In the genomic region with DNA sequence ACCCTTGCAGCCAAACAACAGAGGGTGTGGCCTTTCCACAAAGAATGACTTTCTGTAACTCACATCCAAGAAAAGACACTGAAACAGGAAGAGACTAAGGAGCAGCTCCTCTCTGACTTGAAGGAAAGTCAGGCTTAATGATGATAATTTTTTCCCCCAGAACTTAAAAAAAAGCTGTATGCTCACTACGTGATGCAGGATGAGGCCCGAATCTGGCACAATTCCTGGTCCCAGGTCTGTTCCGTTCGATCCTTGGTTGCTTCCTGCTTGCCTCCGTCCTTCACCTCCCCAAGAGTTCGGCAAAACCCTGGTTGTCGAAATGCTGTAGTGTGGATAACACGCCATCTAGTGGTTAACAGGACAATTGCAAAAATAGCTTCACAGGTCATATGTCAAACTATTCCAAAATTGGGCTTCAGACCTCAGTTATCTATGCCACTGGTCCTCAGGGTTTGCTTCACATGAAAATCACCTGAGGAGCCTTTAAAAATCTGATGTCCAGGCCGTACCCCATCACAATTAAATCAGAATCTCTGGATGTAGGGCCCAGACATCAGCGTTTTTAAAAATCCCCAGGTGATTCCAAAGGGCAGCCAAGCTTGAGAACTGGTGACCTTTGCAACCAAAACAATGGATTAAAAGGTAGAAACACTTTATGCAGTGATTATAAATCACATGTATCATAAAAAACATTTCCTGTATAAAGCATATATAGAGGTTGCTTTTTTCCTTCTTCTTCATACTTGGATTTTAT, we compare ENCODE assay signal across 8 cellular contexts. TPM values are rescaled to one million over a fixed set of nuclear protein-coding genes. Genes with fewer than 3 reads are reported as not detected.
A peak's percentile ranks its signal among the peaks of the same experiment; 100 is the strongest.
DNase-seq lines count a peak whose midpoint lies in the region; ATAC-seq and TF ChIP-seq lines count a peak whose summit lies in the region.

No MANE protein-coding gene starts in this region.

- POLR2A ChIA-PET in RWPE1 (lab: Yijun Ruan, JAX; ENCODE audit: low non-redundant PET), result no interaction called here

- H3K4me3 Mint-ChIP-seq in progenitor cell of endocrine pancreas (ENCODE audit: low read depth), result peak overlapping the region; percentile 9

- H3K27ac Mint-ChIP-seq in progenitor cell of endocrine pancreas, result no peak overlapping the region

- H3K4me2 ChIP-seq in Loucy (ENCODE audit: low read depth, low read length, poor library complexity, severe bottlenecking), result peak overlapping the region; percentile 86

- ATAC-seq in left ventricle myocardium superior, result peak; percentile 89

- no peaks in the 10 kb centered on the region for H4K20me1 ChIP-seq in Loucy (ENCODE audit: insufficient read depth, low read length, poor library complexity, severe bottlenecking)

- no peaks in the 10 kb centered on the region for H3K9me3 Mint-ChIP-seq in progenitor cell of endocrine pancreas (ENCODE audit: low read depth)

- CTCF ChIA-PET in RWPE1 (lab: Yijun Ruan, JAX), result interaction anchor here (0.5 to 1.7 kb wide), 28 partner anchors 8 to 1023 kb away, joined by 3 to 7 read pairs (median 3); no protein-coding TSS in a partner anchor

- H3K27me3 ChIP-seq in Loucy (ENCODE audit: insufficient read depth, low read length, poor library complexity, severe bottlenecking), result no peaks in the 10 kb centered on the region

- H2AFZ ChIP-seq in Loucy (ENCODE audit: low read length), result peak overlapping the region; percentile 100

- no peaks in the 10 kb centered on the region for H3K36me3 Mint-ChIP-seq in progenitor cell of endocrine pancreas (ENCODE audit: insufficient read depth)

- H3K27ac ChIP-seq in RWPE1, result no peak overlapping the region

- peak overlapping the region; percentile 86 for H3K4me3 ChIP-seq in Loucy (ENCODE audit: low read length, poor library complexity, severe bottlenecking)

- peaks cover 2% of the 10 kb centered on the region for H3K4me1 Mint-ChIP-seq in progenitor cell of endocrine pancreas (ENCODE audit: low read depth)

- H3K9me2 ChIP-seq in Loucy (replicated peaks; ENCODE audit: low read depth, low read length), result no peaks in the 10 kb centered on the region

- peak; percentile 28 for DNase-seq in NCI-H1436 (lab: John Stamatoyannopoulos, UW)
- DNase-seq in NCI-H1436 treated with DMSO at 0.1 percent for 48 hours (lab: John Stamatoyannopoulos, UW), result no peak
- peak; percentile 82 for DNase-seq in HCEC 1CT
- peak; percentile 73 for DNase-seq in RWPE1 (ENCODE audit: low spot score)
- peak; percentile 65 for DNase-seq in amniotic stem cell (lab: John Stamatoyannopoulos, UW)
- DNase-seq in left ventricle myocardium superior, result no peak
- DNase-seq in progenitor cell of endocrine pancreas (ENCODE audit: low spot score, unreplicated experiment), result no peak

- no peaks in the 10 kb centered on the region for H3K36me3 ChIP-seq in Loucy (ENCODE audit: insufficient read depth, low read length)

- intact Hi-C loops in left ventricle myocardium superior (cut with micrococcal nuclease), result loop anchor here (2.0 to 5.0 kb wide), 2 partner anchors 558 to 634 kb away; no protein-coding TSS in a partner anchor

- peaks cover 7% of the 10 kb centered on the region for H3K4me1 ChIP-seq in Loucy (ENCODE audit: insufficient read depth, low read length, poor library complexity, severe bottlenecking)

- no peaks in the 10 kb centered on the region for H3F3A ChIP-seq in Loucy (ENCODE audit: low read depth)

- H3K27me3 Mint-ChIP-seq in progenitor cell of endocrine pancreas, result peaks cover 6% of the 10 kb centered on the region

- H3K9ac ChIP-seq in Loucy (ENCODE audit: low read depth, low read length, poor library complexity, severe bottlenecking), result peak overlapping the region; percentile 70

- no peaks in the 10 kb centered on the region for H3K9me3 ChIP-seq in Loucy (ENCODE audit: insufficient read depth, low read depth, low read length)

- H3K79me2 ChIP-seq in Loucy (ENCODE audit: insufficient read depth, low read length), result no peaks in the 10 kb centered on the region

- peak; percentile 95; the same call in 1 of the 2 replicates for TF ChIP-seq CTCF in Loucy (conservative IDR thresholded peaks at IDR 0.05; ENCODE audit: low read length)
- peak; percentile 91 for TF ChIP-seq CTCF in RWPE1 (conservative IDR thresholded peaks at IDR 0.05; ENCODE audit: low read depth)
- peak; percentile 84 for TF ChIP-seq CTCF in progenitor cell of endocrine pancreas (IDR thresholded peaks at IDR 0.05; ENCODE audit: unreplicated experiment)

RNA-seq across cellular contexts. Expression of a gene that starts 28.1 kb away (rescaled TPM):
- 329 TPM for total RNA-seq in left ventricle myocardium superior
- total RNA-seq in progenitor cell of endocrine pancreas, result 1.1 TPM in 2 replicates

Comparison
In these comparisons a context has a peak if more than half of its experiments do, and no peak if none do; other contexts are left out.
1. DNase-seq: peak in NCI-H1436 (single experiment), HCEC 1CT (single experiment), RWPE1 (single experiment) and amniotic stem cell (single experiment); none in NCI-H1436 treated with DMSO at 0.1 percent for 48 hours (single experiment), left ventricle myocardium superior (single experiment) and progenitor cell of endocrine pancreas (single experiment).
2. RNA of a gene that starts 28.1 kb away (total RNA-seq): 329 TPM in left ventricle myocardium superior (single experiment); 1.1 TPM in progenitor cell of endocrine pancreas; every median in the first group is over 100 times any median in the second.
3. Peak in every context shown above with its lines, with median percentiles within 50 percentile points of each other: CTCF ChIP-seq.